In genomic region chr18:53817976-53818950, GRCh38 we compare ENCODE assay signal across 13 cellular contexts.
"Had no signal": no experiment of that assay in that cellular context is flagged by ENCODE, and none has a peak within 500 bp of the region (broad histone marks: within the 10 kb centered on the region; RNA-seq: fewer than 3 reads in every experiment).

No MANE protein-coding gene starts in this region.

- H3K36me3 ChIP-seq: gastroesophageal sphincter, spleen, stomach, upper lobe of left lung had no signal

- ATAC-seq: effector memory CD8-positive, alpha-beta T cell; gastroesophageal sphincter; sciatic nerve had no signal

- H3K4me3 ChIP-seq: gastroesophageal sphincter, spleen, stomach, testis, upper lobe of left lung had no signal

- H3K27ac ChIP-seq: epithelial cell of prostate, gastroesophageal sphincter, spleen, stomach, testis, upper lobe of left lung had no signal

- DNase-seq: activated CD4-positive, alpha-beta T cell treated with anti-CD3 and anti-CD28 coated beads, Interleukin-2, amount 50 U/mL, for 1 hour; activated CD8-positive, alpha-beta memory T cell treated with anti-CD3 and anti-CD28 coated beads for 24 hours; aorta; dermis blood vessel endothelial cell; effector memory CD8-positive, alpha-beta T cell; islet precursor cell; spleen; stomach; testis; upper lobe of left lung had no signal

- H3K4me1 ChIP-seq: gastroesophageal sphincter, spleen, stomach, testis had no signal

- H3K27me3 ChIP-seq: gastroesophageal sphincter, spleen, stomach, testis, upper lobe of left lung had no signal

- H3K9me3 ChIP-seq: testis, upper lobe of left lung had no signal
